ENCODE assay signal across 18 cellular contexts in genomic region chr12:104652910-104653309, GRCh38.
A peak's percentile ranks its signal among the peaks of the same experiment; 100 is the strongest.
DNase-seq lines count a peak whose midpoint lies in the region; ATAC-seq and TF ChIP-seq lines count a peak whose summit lies in the region.
"Had no signal": no experiment of that assay in that cellular context is flagged by ENCODE, and none has a peak within 500 bp of the region (broad histone marks: within the 10 kb centered on the region; RNA-seq: fewer than 3 reads in every experiment).

No MANE protein-coding gene starts in this region.

- ATAC-seq in CD4-positive, CD25-positive, alpha-beta regulatory T cell (ENCODE audit: low read depth in 2 of 2), result no peak
- ATAC-seq in GM21367 (IDR thresholded peaks at IDR 0.05; ENCODE audit: unreplicated experiment), result no peak

- H3K36me3 ChIP-seq in CD4-positive, CD25-positive, alpha-beta regulatory T cell (ENCODE audit: control insufficient read depth, insufficient read depth, low read length), result peaks cover 15% of the 10 kb centered on the region
- H3K36me3 ChIP-seq in neuronal stem cell (replicated peaks in 1 of 2; ENCODE audit: control insufficient read depth in 2 of 2, insufficient read depth in 2 of 2, low read length in 2 of 2), result no peaks in the 10 kb centered on the region
- H3K36me3 ChIP-seq: BE2C had no signal

- H3K27me3 ChIP-seq in CD4-positive, CD25-positive, alpha-beta regulatory T cell (ENCODE audit: control insufficient read depth, insufficient read depth, low read length), result no peaks in the 10 kb centered on the region
- H3K27me3 ChIP-seq in neuronal stem cell (ENCODE audit: control insufficient read depth in 3 of 3, insufficient read depth in 3 of 3, low read depth in 1 of 3, low read length in 3 of 3), result no peaks in the 10 kb centered on the region
- H3K27me3 ChIP-seq: BE2C had no signal

- no peak overlapping the region for H3K4me2 ChIP-seq in neuronal stem cell (ENCODE audit: insufficient read depth, low read length, poor library complexity, severe bottlenecking)
- H3K4me2 ChIP-seq: PC-9 had no signal

- peaks cover 4% of the 10 kb centered on the region for H3K4me1 ChIP-seq in CD4-positive, CD25-positive, alpha-beta regulatory T cell (ENCODE audit: control insufficient read depth, insufficient read depth, low read length, poor library complexity, severe bottlenecking)
- peaks cover 14 to 26% of the 10 kb centered on the region in 2 donors for H3K4me1 ChIP-seq in neuronal stem cell (ENCODE audit: control insufficient read depth in 2 of 2, insufficient read depth in 1 of 2, low read depth in 1 of 2, low read length in 2 of 2)

- no peak for TF ChIP-seq POLR2A in lower leg skin (IDR thresholded peaks at IDR 0.05)

- H3K27ac Mint-ChIP-seq in CD4-positive, CD25-positive, alpha-beta regulatory T cell, result peak overlapping the region in 2 of 3 donors; percentile 15 to 62
- peak overlapping the region; percentile 6 for H3K27ac Mint-ChIP-seq in activated T-helper 1 cell treated with anti-CD3 and anti-CD28 coated beads, Interleukin-12 subunit alpha, Interleukin-12 subunit beta, Interleukin-2, Interleukin-4 antibody, amounts not matched to agents 30 ng/mL and 10 ng/mL and 1 ng/mL, durations not matched to agents 14 hours and 24 hours and 36 hours
- H3K27ac Mint-ChIP-seq: CD8-positive, alpha-beta T cell had no signal

- no peaks in the 10 kb centered on the region for H3K27me3 Mint-ChIP-seq in CD4-positive, CD25-positive, alpha-beta regulatory T cell
- no peaks in the 10 kb centered on the region for H3K27me3 Mint-ChIP-seq in activated T-helper 1 cell treated with anti-CD3 and anti-CD28 coated beads, Interleukin-12 subunit alpha, Interleukin-12 subunit beta, Interleukin-2, Interleukin-4 antibody, amounts not matched to agents 30 ng/mL and 10 ng/mL and 1 ng/mL, durations not matched to agents 14 hours and 24 hours and 36 hours (ENCODE audit: insufficient read depth)

- no peaks in the 10 kb centered on the region for H3K9me3 Mint-ChIP-seq in CD4-positive, CD25-positive, alpha-beta regulatory T cell
- H3K9me3 Mint-ChIP-seq in activated T-helper 1 cell treated with anti-CD3 and anti-CD28 coated beads, Interleukin-12 subunit alpha, Interleukin-12 subunit beta, Interleukin-2, Interleukin-4 antibody, amounts not matched to agents 30 ng/mL and 10 ng/mL and 1 ng/mL, durations not matched to agents 14 hours and 24 hours and 36 hours, result no peaks in the 10 kb centered on the region
- H3K9me3 Mint-ChIP-seq: CD8-positive, alpha-beta T cell had no signal

- H3K18ac ChIP-seq in neuronal stem cell (ENCODE audit: low read length), result no peak overlapping the region

- H2BK12ac ChIP-seq in neuronal stem cell (ENCODE audit: low read length), result no peak overlapping the region

- no peak overlapping the region for H2BK15ac ChIP-seq in neuronal stem cell (ENCODE audit: low read length)

- no peak overlapping the region for H3K9ac ChIP-seq in neuronal stem cell (ENCODE audit: low read depth, low read length, poor library complexity)

- H3K4ac ChIP-seq in neuronal stem cell (ENCODE audit: low read length), result no peak overlapping the region

- H3K27ac ChIP-seq in CD4-positive, CD25-positive, alpha-beta regulatory T cell (ENCODE audit: insufficient read depth, low read length, poor library complexity, severe bottlenecking), result no peak overlapping the region
- no peak overlapping the region for H3K27ac ChIP-seq in neuronal stem cell (replicated peaks; ENCODE audit: low read length)
- H3K27ac ChIP-seq: 22Rv1, PC-9 had no signal

- no peak overlapping the region for H2AK5ac ChIP-seq in neuronal stem cell (ENCODE audit: low read depth, low read length)

- no peak overlapping the region for H2BK120ac ChIP-seq in neuronal stem cell (ENCODE audit: low read depth, low read length)

- no peak overlapping the region for H4K8ac ChIP-seq in neuronal stem cell (ENCODE audit: low read depth, low read length)

- H3K14ac ChIP-seq in neuronal stem cell (ENCODE audit: low read length), result no peak overlapping the region

- no peak overlapping the region for H3K4me3 ChIP-seq in CD4-positive, CD25-positive, alpha-beta regulatory T cell (ENCODE audit: low read depth, low read length)
- no peak overlapping the region for H3K4me3 ChIP-seq in neuronal stem cell (ENCODE audit: low read length in 2 of 2)
- H3K4me3 ChIP-seq in lower leg skin (ENCODE audit: low read depth, poor library complexity, severe bottlenecking), result no peak overlapping the region
- H3K4me3 ChIP-seq: PC-9 had no signal

- no peak overlapping the region for H2AFZ ChIP-seq in neuronal stem cell (ENCODE audit: low read length)
- H2AFZ ChIP-seq: PC-9 had no signal

- WGBS in neuronal stem cell (ENCODE audit: extremely low coverage in 2 of 2, insufficient read length in 2 of 2, insufficient replicate concordance in 1 of 2), 2 donors, result no CpG with 5 or more reads among the region's 7 CpGs
- 83 to 98% methylated on average over 7 of the region's 7 CpGs for WGBS in lower leg skin, 2 donors

- H3K23ac ChIP-seq in neuronal stem cell (ENCODE audit: low read depth, low read length, poor library complexity), result no peak overlapping the region

- no peak overlapping the region for H3K4me3 Mint-ChIP-seq in CD4-positive, CD25-positive, alpha-beta regulatory T cell
- no peak overlapping the region for H3K4me3 Mint-ChIP-seq in activated T-helper 1 cell treated with anti-CD3 and anti-CD28 coated beads, Interleukin-12 subunit alpha, Interleukin-12 subunit beta, Interleukin-2, Interleukin-4 antibody, amounts not matched to agents 30 ng/mL and 10 ng/mL and 1 ng/mL, durations not matched to agents 14 hours and 24 hours and 36 hours
- H3K4me3 Mint-ChIP-seq: CD8-positive, alpha-beta T cell had no signal

- no peaks in the 10 kb centered on the region for H3K79me1 ChIP-seq in neuronal stem cell (ENCODE audit: low read depth, low read length)

- H3K9me3 ChIP-seq in CD4-positive, CD25-positive, alpha-beta regulatory T cell (ENCODE audit: control insufficient read depth in 2 of 2, low read length in 2 of 2), result no peaks in the 10 kb centered on the region
- H3K9me3 ChIP-seq in neuronal stem cell (replicated peaks in 1 of 2; ENCODE audit: control insufficient read depth in 2 of 2, insufficient read depth in 1 of 2, low read depth in 1 of 2, low read length in 2 of 2), result no peaks in the 10 kb centered on the region
- H3K9me3 ChIP-seq: BE2C had no signal

- peaks cover 46 to 85% (median 54%) of the 10 kb centered on the region in 4 donors for H3K4me1 Mint-ChIP-seq in CD4-positive, CD25-positive, alpha-beta regulatory T cell
- peaks cover 81% of the 10 kb centered on the region for H3K4me1 Mint-ChIP-seq in activated T-helper 1 cell treated with anti-CD3 and anti-CD28 coated beads, Interleukin-12 subunit alpha, Interleukin-12 subunit beta, Interleukin-2, Interleukin-4 antibody, amounts not matched to agents 30 ng/mL and 10 ng/mL and 1 ng/mL, durations not matched to agents 14 hours and 24 hours and 36 hours (ENCODE audit: low read depth)

- peaks cover 15% of the 10 kb centered on the region for H3K36me3 Mint-ChIP-seq in CD4-positive, CD25-positive, alpha-beta regulatory T cell
- H3K36me3 Mint-ChIP-seq in activated T-helper 1 cell treated with anti-CD3 and anti-CD28 coated beads, Interleukin-12 subunit alpha, Interleukin-12 subunit beta, Interleukin-2, Interleukin-4 antibody, amounts not matched to agents 30 ng/mL and 10 ng/mL and 1 ng/mL, durations not matched to agents 14 hours and 24 hours and 36 hours (ENCODE audit: low read depth), result peaks cover 30% of the 10 kb centered on the region

- no peak overlapping the region for H4K91ac ChIP-seq in neuronal stem cell (ENCODE audit: low read depth, low read length, poor library complexity)

- intact Hi-C loops in activated T-helper 1 cell treated with anti-CD3 and anti-CD28 coated beads, Interleukin-12 subunit alpha, Interleukin-12 subunit beta, Interleukin-2, Interleukin-4 antibody, amounts not matched to agents 30 ng/mL and 10 ng/mL and 1 ng/mL, durations not matched to agents 14 hours and 24 hours and 36 hours (cut with micrococcal nuclease), result no loop called here
- intact Hi-C loops in lower leg skin (cut with DNase I; ENCODE audit: low total_unique reads), result no loop called here

- DNase-seq in SIG-M5 treated with dmso at 0.1 percent for 504 hours (lab: John Stamatoyannopoulos, UW; ENCODE audit: unreplicated experiment), result peak; percentile 19
- DNase-seq in SIG-M5 (lab: John Stamatoyannopoulos, UW), result no peak
- no peak for DNase-seq in CD4-positive, CD25-positive, alpha-beta regulatory T cell
- DNase-seq in MV-4-11 (lab: John Stamatoyannopoulos, UW), result peak; percentile 56
- DNase-seq in activated T-helper 1 cell treated with anti-CD3 and anti-CD28 coated beads, Interleukin-12 subunit alpha, Interleukin-12 subunit beta, Interleukin-2, Interleukin-4 antibody, amounts not matched to agents 30 ng/mL and 10 ng/mL and 1 ng/mL, durations not matched to agents 14 hours and 24 hours and 36 hours (ENCODE audit: low spot score), result no peak
- DNase-seq in neuronal stem cell (ENCODE audit: low spot score), result no peak
- DNase-seq in lower leg skin (ENCODE audit: low spot score in 2 of 2), result no peak
- DNase-seq: BE2C; Calu3; CD8-positive, alpha-beta T cell; Karpas-422; NCI-H1105 treated with DMSO at 0.1 percent for 48 hours; NCI-H1694; NCI-H748 treated with DMSO at 0.1 percent for 48 hours; NK-92 treated with Interleukin-12 subunit alpha and Interleukin-12 subunit beta, amount 100 ng/mL, for 24 hours; PC-9 had no signal

- no peak overlapping the region for H2BK5ac ChIP-seq in neuronal stem cell (ENCODE audit: low read length)

- no peak for TF ChIP-seq CTCF in lower leg skin (IDR thresholded peaks at IDR 0.05)

Comparison
In these comparisons a context has a peak if more than half of its experiments do, and no peak if none do; other contexts are left out.
1. DNase-seq: peak in SIG-M5 treated with dmso at 0.1 percent for 504 hours (single experiment) and MV-4-11 (single experiment); none in SIG-M5 (single experiment), CD4-positive, CD25-positive, alpha-beta regulatory T cell (0 of 3), activated T-helper 1 cell treated with anti-CD3 and anti-CD28 coated beads, Interleukin-12 subunit alpha, Interleukin-12 subunit beta, Interleukin-2, Interleukin-4 antibody, amounts not matched to agents 30 ng/mL and 10 ng/mL and 1 ng/mL, durations not matched to agents 14 hours and 24 hours and 36 hours (single experiment), neuronal stem cell (single experiment) and lower leg skin (0 of 2).